ENCODE assay signal across 7 cellular contexts in the genomic region with DNA sequence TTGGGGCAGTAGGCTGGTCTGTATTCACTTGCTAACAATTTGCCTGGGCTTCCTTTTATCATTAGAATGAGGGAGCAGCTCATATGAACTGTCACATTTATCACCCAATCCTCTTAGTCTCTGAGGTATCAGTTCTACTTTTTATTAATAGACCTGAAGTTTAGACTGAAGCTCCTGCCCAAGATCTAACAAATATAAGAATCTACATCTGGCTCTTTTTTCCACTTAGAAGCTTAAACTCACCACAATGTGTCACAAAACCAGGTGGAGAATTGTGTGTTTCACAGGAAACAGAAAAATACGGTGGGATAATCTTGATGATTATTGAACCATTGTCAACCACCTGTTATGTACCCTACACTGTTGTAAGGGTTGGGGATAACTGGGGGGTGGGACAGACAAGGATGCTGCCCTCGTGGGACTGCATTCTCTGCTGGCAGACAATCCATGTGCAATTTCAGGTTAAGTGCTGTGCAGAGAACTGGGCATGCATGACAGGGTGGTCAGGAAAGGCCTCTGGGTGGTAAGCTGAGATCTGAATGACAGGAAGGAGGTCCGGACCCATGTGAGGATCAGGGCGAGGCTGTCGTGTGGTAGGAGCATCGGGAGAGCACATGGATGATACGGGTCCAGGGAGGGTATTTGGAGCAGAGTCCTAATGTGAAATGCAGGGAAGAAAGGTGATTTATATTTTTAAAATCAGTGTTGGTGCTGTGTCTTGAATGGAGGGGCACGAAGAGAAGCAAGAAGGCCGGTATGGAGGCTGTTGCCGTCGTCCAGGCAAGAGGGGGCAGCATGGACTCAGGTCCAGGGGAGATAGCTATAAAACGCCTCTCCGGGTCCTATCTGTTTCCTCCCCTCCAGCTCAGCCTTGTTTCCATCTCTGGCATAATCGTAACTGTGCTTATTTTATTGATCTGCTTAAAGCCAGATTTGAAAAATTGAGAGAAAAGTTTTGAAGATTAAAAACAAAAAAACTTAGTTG. TPM values are rescaled to one million over a fixed set of nuclear protein-coding genes. Genes with fewer than 3 reads are reported as not detected.
DNase-seq lines count a peak whose midpoint lies in the region; ATAC-seq and TF ChIP-seq lines count a peak whose summit lies in the region.

No MANE protein-coding gene starts in this region.

- no peaks in the 10 kb centered on the region for H3K9me3 ChIP-seq in gastrocnemius medialis

- peaks cover 9 to 10% of the 10 kb centered on the region in 2 donors for H3K4me1 ChIP-seq in gastrocnemius medialis

- TF ChIP-seq POLR2A in gastrocnemius medialis (IDR thresholded peaks at IDR 0.05) (no peak), erythroblast (IDR thresholded peaks at IDR 0.05; ENCODE audit: low read length) (no peak)

- H3K4me3 ChIP-seq in gastrocnemius medialis: no peak overlapping the region

- peak; percentile 75 for ATAC-seq in GM19035 (IDR thresholded peaks at IDR 0.05; ENCODE audit: unreplicated experiment)
- peak; percentile 87 for ATAC-seq in HG02884 (IDR thresholded peaks at IDR 0.05; ENCODE audit: unreplicated experiment)
- peak; percentile 20 to 68 for ATAC-seq in gastrocnemius medialis

- H3K36me3 ChIP-seq in gastrocnemius medialis: peaks cover 0 to 38% of the 10 kb centered on the region in 2 donors

- intact Hi-C loops in gastrocnemius medialis (cut with DNase I; ENCODE audit: low total_unique reads): loop anchor here (2.0 kb wide), 2 partner anchors 305 to 315 kb away; no protein-coding TSS in a partner anchor

- H3K27me3 ChIP-seq in gastrocnemius medialis: no peaks in the 10 kb centered on the region

- in situ Hi-C loops in gastrocnemius medialis (cut with MboI; ENCODE audit: low sequenced_read_pairs in 4 of 4): loop anchor here (5.0 to 10.0 kb wide), 5 partner anchors 165 to 388 kb away; partner anchors contain the start of gene TGIF1 (in 2 of the 4)

- no peak for DNase-seq in gastrocnemius medialis
- DNase-seq in erythroblast (lab: John Stamatoyannopoulos, UW): no peak
- no peak for DNase-seq in cerebellar cortex (ENCODE audit: low spot score)
- DNase-seq in SK-N-DZ (ENCODE audit: low spot score): no peak

- peak overlapping the region in 1 of 4 donors; percentile 6 for H3K27ac ChIP-seq in gastrocnemius medialis

- TF ChIP-seq CTCF in gastrocnemius medialis (IDR thresholded peaks at IDR 0.05 in 4 of 5, conservative IDR thresholded peaks at IDR 0.05 in 1 of 5): no peak

TF ChIP-seq in PFSK-1, 5 proteins besides CTCF, POLR2A, EP300 and RAD21:
- TF ChIP-seq POLR2AphosphoS5 (IDR thresholded peaks at IDR 0.05; ENCODE audit: low read depth, low read length) (peak; percentile 27; the same call in 1 of the 2 replicates), FOXP2 (optimal IDR thresholded peaks at IDR 0.05; ENCODE audit: borderline replicate concordance, extremely low read depth, extremely low read length, insufficient read depth) (no peak), SIN3A (IDR thresholded peaks at IDR 0.05; ENCODE audit: borderline replicate concordance, insufficient read depth, low read length) (no peak), REST (IDR thresholded peaks at IDR 0.05; ENCODE audit: insufficient read depth in 1 of 2, low read depth in 2 of 2, low read length in 2 of 2) (no peak), TAF1 (IDR thresholded peaks at IDR 0.05; ENCODE audit: borderline replicate concordance, insufficient read depth, low read length) (no peak)
TF ChIP-seq in PFSK-1: peak in this region for 1.

RNA-seq across cellular contexts. Expression of gene MYL12B, which starts 17.6 kb away (rescaled TPM):
- polyA plus RNA-seq in PFSK-1 (2012; ENCODE audit: insufficient read length, low read depth): 144 TPM
- total RNA-seq in gastrocnemius medialis: 100 to 1,000 TPM; 100 to 293 (median 185) TPM
- polyA plus RNA-seq in SK-N-DZ (2014; cell fraction: cytosol; rRNA removed): 192 and 227 TPM in 2 replicates
- polyA plus RNA-seq in SK-N-DZ (2014; cell fraction: nucleus; rRNA removed): 87.8 and 109 TPM in 2 replicates

RNA-seq across cellular contexts. Expression of gene MYL12A, which starts 31.9 kb away (rescaled TPM):
- polyA plus RNA-seq in PFSK-1 (2012; ENCODE audit: insufficient read length, low read depth): 112 TPM
- 1,000 to 10,000 TPM in 2 of 4 donors, 100 to 1,000 TPM in 2; 526 to 2,307 (median 1,474) TPM for total RNA-seq in gastrocnemius medialis
- polyA plus RNA-seq in SK-N-DZ (2014; cell fraction: cytosol; rRNA removed): 113 and 122 TPM in 2 replicates
- polyA plus RNA-seq in SK-N-DZ (2014; cell fraction: nucleus; rRNA removed): 67.1 and 86.3 TPM in 2 replicates

RNA-seq across cellular contexts. Expression of gene MYOM1, which starts 59.7 kb away (rescaled TPM):
- not detected for polyA plus RNA-seq in PFSK-1 (2012; ENCODE audit: insufficient read length, low read depth)
- total RNA-seq in gastrocnemius medialis: 100 to 1,000 TPM; 245 to 307 (median 273) TPM
- 0.05 TPM in 2 replicates for polyA plus RNA-seq in SK-N-DZ (2014; cell fraction: cytosol; rRNA removed)
- 0.12 and 0.25 TPM in 2 replicates for polyA plus RNA-seq in SK-N-DZ (2014; cell fraction: nucleus; rRNA removed)
